Comparison of ENCODE assay signal across 39 cellular contexts in genomic region chr5:41266377-41266776, GRCh38. TPM values are rescaled to one million over a fixed set of nuclear protein-coding genes. Genes with fewer than 3 reads are reported as not detected.
"Had no signal": no experiment of that assay in that cellular context is flagged by ENCODE, and none has a peak within 500 bp of the region (broad histone marks: within the 10 kb centered on the region; RNA-seq: fewer than 3 reads in every experiment).

No MANE protein-coding gene starts in this region.

- H3K27me3 ChIP-seq: adrenal gland, body of pancreas, brain microvascular endothelial cell, breast epithelium had no signal

- H3K36me3 Mint-ChIP-seq: activated naive CD4-positive, alpha-beta T cell treated with anti-CD3 and anti-CD28 coated beads, Interleukin-2, amount 50 U/mL, for 72 hours; activated naive CD8-positive, alpha-beta T cell treated with anti-CD3 and anti-CD28 coated beads for 36 hours; WTC11 had no signal

- H3K4me1 ChIP-seq: body of pancreas, breast epithelium had no signal

- H3K9me3 Mint-ChIP-seq: activated CD4-positive, alpha-beta T cell treated with anti-CD3 and anti-CD28 coated beads, Interleukin-2, amount 10 ng/mL, durations not matched to agents 7 days and 5 days; activated CD8-positive, alpha-beta T cell treated with anti-CD3 and anti-CD28 coated beads for 36 hours; activated naive CD4-positive, alpha-beta T cell treated with anti-CD3 and anti-CD28 coated beads for 36 hours; activated naive CD4-positive, alpha-beta T cell treated with anti-CD3 and anti-CD28 coated beads, Interleukin-2, amount 50 U/mL, for 72 hours; activated naive CD8-positive, alpha-beta T cell treated with anti-CD3 and anti-CD28 coated beads for 36 hours; activated T-cell treated with anti-CD3 and anti-CD28 coated beads, Interleukin-2, amount 50 U/mL, for 4 hours; activated T-cell treated with anti-CD3 and anti-CD28 coated beads, Interleukin-2, amount 50 U/mL, for 72 hours; activated T-helper 1 cell treated with anti-CD3 and anti-CD28 coated beads, Interleukin-12 subunit alpha, Interleukin-12 subunit beta, Interleukin-2, Interleukin-4 antibody, amounts not matched to agents 30 ng/mL and 10 ng/mL and 1 ng/mL, durations not matched to agents 14 hours and 24 hours and 36 hours; activated T-helper 17 cell treated with anti-CD3 and anti-CD28 coated beads, Interleukin-2, amount 50 U/mL, for 72 hours; T-helper 1 cell treated with Interleukin-12 subunit alpha and Interleukin-12 subunit beta and Interleukin-4 antibody, amounts not matched to agents 30 μg/mL and 1 μg/mL, for 36 hours; T-helper 2 cell treated with Interferon-gamma antibody and Interleukin-4, amounts not matched to agents 5 μg/mL and 100 μg/mL, for 36 hours; WTC11 had no signal

- DNase-seq: activated CD4-positive, alpha-beta T cell treated with anti-CD3 and anti-CD28 coated beads for 1 hour; activated CD4-positive, alpha-beta T cell treated with anti-CD3 and anti-CD28 coated beads for 36 hours; activated CD4-positive, alpha-beta T cell treated with anti-CD3 and anti-CD28 coated beads for 48 hours; activated CD4-positive, alpha-beta T cell treated with anti-CD3 and anti-CD28 coated beads, Interleukin-2, amount 10 ng/mL, durations not matched to agents 7 days and 5 days; activated CD4-positive, alpha-beta T cell treated with anti-CD3 and anti-CD28 coated beads, Interleukin-2, amount 50 U/mL, for 48 hours; activated CD4-positive, CD25-positive, alpha-beta regulatory T cell; activated CD8-positive, alpha-beta memory T cell treated with anti-CD3 and anti-CD28 coated beads, Interleukin-2, amount 50 U/mL, for 4 hours; activated CD8-positive, alpha-beta T cell treated with anti-CD3 and anti-CD28 coated beads for 36 hours; activated effector memory CD4-positive, alpha-beta T cell treated with anti-CD3 and anti-CD28 coated beads, Interleukin-2, amount 50 U/mL, for 16 hours; activated gamma-delta T cell treated with Interleukin-2 at 50 U/mL for 16 hours; activated naive CD4-positive, alpha-beta T cell; activated naive CD4-positive, alpha-beta T cell treated with anti-CD3 and anti-CD28 coated beads for 36 hours; activated naive CD4-positive, alpha-beta T cell treated with anti-CD3 and anti-CD28 coated beads, Interleukin-2, amount 50 U/mL, for 16 hours; activated naive CD8-positive, alpha-beta T cell treated with anti-CD3 and anti-CD28 coated beads for 36 hours; activated T-cell treated with anti-CD3 and anti-CD28 coated beads for 4 hours; activated T-cell treated with anti-CD3 and anti-CD28 coated beads, Interleukin-2, amount 50 U/mL, for 1 hour; activated T-cell treated with anti-CD3 and anti-CD28 coated beads, Interleukin-2, amount 50 U/mL, for 4 hours; activated T-cell treated with anti-CD3 and anti-CD28 coated beads, Interleukin-2, amount 50 U/mL, for 72 hours; adrenal gland; amniotic stem cell; aorta; body of pancreas; brain microvascular endothelial cell; central memory CD4-positive, alpha-beta T cell; SW 1271; T-helper 1 cell; T-helper 2 cell; T-helper 9 cell; WERI-Rb-1 had no signal

- ATAC-seq: activated CD4-positive, alpha-beta T cell treated with anti-CD3 and anti-CD28 coated beads for 36 hours; activated CD4-positive, CD25-positive, alpha-beta regulatory T cell treated with anti-CD3 and anti-CD28 coated beads, Interleukin-2, amount 50 U/mL, for 24 hours; activated CD8-positive, alpha-beta T cell treated with anti-CD3 and anti-CD28 coated beads for 36 hours; activated naive CD4-positive, alpha-beta T cell treated with anti-CD3 and anti-CD28 coated beads, Interleukin-2, amount 50 U/mL, for 72 hours; activated T-cell treated with anti-CD3 and anti-CD28 coated beads, Interleukin-2, amount 50 U/mL, for 4 hours; activated T-cell treated with anti-CD3 and anti-CD28 coated beads, Interleukin-2, amount 50 U/mL, for 72 hours; activated T-helper 17 cell treated with anti-CD3 and anti-CD28 coated beads, Interleukin-2, amount 50 U/mL, for 72 hours; body of pancreas; WTC11 had no signal

- H3K9me3 ChIP-seq: adrenal gland, body of pancreas, breast epithelium had no signal

- H3K27ac Mint-ChIP-seq: activated CD4-positive, alpha-beta T cell treated with anti-CD3 and anti-CD28 coated beads for 36 hours; activated CD4-positive, alpha-beta T cell treated with anti-CD3 and anti-CD28 coated beads, Interleukin-2, amount 10 ng/mL, durations not matched to agents 7 days and 5 days; activated CD8-positive, alpha-beta T cell treated with anti-CD3 and anti-CD28 coated beads for 36 hours; activated naive CD4-positive, alpha-beta T cell treated with anti-CD3 and anti-CD28 coated beads for 36 hours; activated naive CD4-positive, alpha-beta T cell treated with anti-CD3 and anti-CD28 coated beads, Interleukin-2, amount 50 U/mL, for 72 hours; activated naive CD8-positive, alpha-beta T cell treated with anti-CD3 and anti-CD28 coated beads for 36 hours; activated T-cell treated with anti-CD3 and anti-CD28 coated beads, Interleukin-2, amount 50 U/mL, for 72 hours; activated T-helper 1 cell treated with anti-CD3 and anti-CD28 coated beads, Interleukin-12 subunit alpha, Interleukin-12 subunit beta, Interleukin-2, Interleukin-4 antibody, amounts not matched to agents 30 ng/mL and 10 ng/mL and 1 ng/mL, durations not matched to agents 14 hours and 24 hours and 36 hours; activated T-helper 17 cell treated with anti-CD3 and anti-CD28 coated beads, Interleukin-2, amount 50 U/mL, for 72 hours; T-helper 1 cell treated with Interleukin-12 subunit alpha and Interleukin-12 subunit beta and Interleukin-4 antibody, amounts not matched to agents 30 μg/mL and 1 μg/mL, for 36 hours; T-helper 2 cell treated with Interferon-gamma antibody and Interleukin-4, amounts not matched to agents 5 μg/mL and 100 μg/mL, for 36 hours; WTC11 had no signal

- H3K4me1 Mint-ChIP-seq: activated CD4-positive, alpha-beta T cell treated with anti-CD3 and anti-CD28 coated beads for 36 hours; activated CD4-positive, alpha-beta T cell treated with anti-CD3 and anti-CD28 coated beads, Interleukin-2, amount 10 ng/mL, durations not matched to agents 7 days and 5 days; activated naive CD8-positive, alpha-beta T cell treated with anti-CD3 and anti-CD28 coated beads for 36 hours; activated T-helper 17 cell treated with anti-CD3 and anti-CD28 coated beads, Interleukin-2, amount 50 U/mL, for 72 hours had no signal

- H3K4me3 Mint-ChIP-seq: activated CD4-positive, alpha-beta T cell treated with anti-CD3 and anti-CD28 coated beads for 36 hours; activated CD4-positive, alpha-beta T cell treated with anti-CD3 and anti-CD28 coated beads, Interleukin-2, amount 10 ng/mL, durations not matched to agents 7 days and 5 days; activated CD8-positive, alpha-beta T cell treated with anti-CD3 and anti-CD28 coated beads for 36 hours; activated naive CD4-positive, alpha-beta T cell treated with anti-CD3 and anti-CD28 coated beads for 36 hours; activated naive CD8-positive, alpha-beta T cell treated with anti-CD3 and anti-CD28 coated beads for 36 hours; activated T-cell treated with anti-CD3 and anti-CD28 coated beads, Interleukin-2, amount 50 U/mL, for 4 hours; activated T-cell treated with anti-CD3 and anti-CD28 coated beads, Interleukin-2, amount 50 U/mL, for 72 hours; activated T-helper 1 cell treated with anti-CD3 and anti-CD28 coated beads, Interleukin-12 subunit alpha, Interleukin-12 subunit beta, Interleukin-2, Interleukin-4 antibody, amounts not matched to agents 30 ng/mL and 10 ng/mL and 1 ng/mL, durations not matched to agents 14 hours and 24 hours and 36 hours; activated T-helper 17 cell treated with anti-CD3 and anti-CD28 coated beads, Interleukin-2, amount 50 U/mL, for 72 hours; T-helper 1 cell treated with Interleukin-12 subunit alpha and Interleukin-12 subunit beta and Interleukin-4 antibody, amounts not matched to agents 30 μg/mL and 1 μg/mL, for 36 hours; T-helper 2 cell treated with Interferon-gamma antibody and Interleukin-4, amounts not matched to agents 5 μg/mL and 100 μg/mL, for 36 hours; WTC11 had no signal

- H3K27ac ChIP-seq: adrenal gland, body of pancreas, brain microvascular endothelial cell, breast epithelium, WERI-Rb-1 had no signal

- H3K4me3 ChIP-seq: adrenal gland, body of pancreas, breast epithelium had no signal

- H3K36me3 ChIP-seq: adrenal gland, brain microvascular endothelial cell, breast epithelium, WERI-Rb-1 had no signal

- H3K27me3 Mint-ChIP-seq: activated CD4-positive, alpha-beta T cell treated with anti-CD3 and anti-CD28 coated beads, Interleukin-2, amount 10 ng/mL, durations not matched to agents 7 days and 5 days; activated CD8-positive, alpha-beta T cell treated with anti-CD3 and anti-CD28 coated beads for 36 hours; activated T-helper 17 cell treated with anti-CD3 and anti-CD28 coated beads, Interleukin-2, amount 50 U/mL, for 72 hours had no signal

RNA-seq across cellular contexts. Expression of gene C6, which starts 53.0 kb away (rescaled TPM):
- total RNA-seq: activated CD4-positive, alpha-beta T cell treated with anti-CD3 and anti-CD28 coated beads for 36 hours; activated CD4-positive, alpha-beta T cell treated with anti-CD3 and anti-CD28 coated beads, Interleukin-2, amount 10 ng/mL, durations not matched to agents 7 days and 5 days; activated CD8-positive, alpha-beta memory T cell treated with anti-CD3 and anti-CD28 coated beads for 36 hours; activated CD8-positive, alpha-beta T cell treated with anti-CD3 and anti-CD28 coated beads for 36 hours; activated naive CD4-positive, alpha-beta T cell treated with anti-CD3 and anti-CD28 coated beads for 36 hours; activated naive CD4-positive, alpha-beta T cell treated with anti-CD3 and anti-CD28 coated beads, Interleukin-2, amount 50 U/mL, for 72 hours; activated naive CD8-positive, alpha-beta T cell treated with anti-CD3 and anti-CD28 coated beads for 36 hours; activated T-cell treated with anti-CD3 and anti-CD28 coated beads, Interleukin-2, amount 50 U/mL, for 72 hours; activated T-helper 1 cell treated with anti-CD3 and anti-CD28 coated beads, Interleukin-12 subunit alpha, Interleukin-12 subunit beta, Interleukin-2, Interleukin-4 antibody, amounts not matched to agents 30 ng/mL and 10 ng/mL and 1 ng/mL, durations not matched to agents 14 hours and 24 hours and 36 hours; activated T-helper 17 cell treated with anti-CD3 and anti-CD28 coated beads, Interleukin-2, amount 50 U/mL, for 72 hours; astrocyte had no signal
